In the genomic region with DNA sequence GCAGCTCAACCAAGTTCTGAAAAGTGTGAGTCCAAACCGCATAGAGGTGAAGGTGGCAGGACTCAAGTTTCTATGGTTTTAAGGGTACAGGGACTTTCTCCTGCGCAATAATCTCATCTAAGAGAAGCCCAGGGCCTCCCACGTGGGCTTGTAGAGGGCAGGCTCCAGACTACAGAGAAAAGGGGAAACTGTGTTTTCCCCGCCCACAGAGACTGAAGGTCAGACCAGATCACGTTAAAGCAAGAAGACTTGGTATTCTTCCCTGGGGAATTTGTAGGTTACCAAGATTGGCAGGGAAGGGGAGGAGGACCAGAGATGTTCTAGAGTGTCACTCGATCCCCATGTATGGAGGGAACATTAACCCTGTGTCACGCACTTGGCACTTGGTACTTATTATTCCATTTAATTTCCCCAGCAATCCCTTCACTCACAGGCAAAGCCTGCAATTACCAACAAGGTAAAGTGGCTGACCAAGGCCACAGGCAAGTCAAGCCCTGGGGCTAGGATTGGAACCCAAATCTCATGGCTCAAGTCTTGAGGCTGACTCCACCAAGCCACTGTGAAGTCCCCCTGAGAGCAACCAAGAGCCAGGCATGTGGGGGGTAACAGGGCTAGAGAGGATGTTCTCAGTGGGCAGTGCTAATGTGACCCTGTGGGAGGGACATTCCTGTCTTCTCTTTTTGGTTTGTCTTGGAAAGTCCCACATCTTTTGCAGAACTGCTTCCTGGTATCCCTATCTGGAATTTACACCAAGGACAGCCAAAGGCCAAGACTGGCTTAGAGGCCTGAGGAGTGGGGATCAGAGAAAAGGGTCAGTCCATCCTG, we compare ENCODE assay signal across 11 cellular contexts. TPM values are rescaled to one million over a fixed set of nuclear protein-coding genes. Genes with fewer than 3 reads are reported as not detected.
DNase-seq lines count a peak whose midpoint lies in the region; ATAC-seq, FAIRE-seq and TF ChIP-seq lines count a peak whose summit lies in the region.
"Had no signal": no experiment of that assay in that cellular context is flagged by ENCODE, and none has a peak within 500 bp of the region (broad histone marks: within the 10 kb centered on the region; RNA-seq: fewer than 3 reads in every experiment).

No MANE protein-coding gene starts in this region.

- no peak for FAIRE-seq in HepG2 (lab: Jason Lieb, UNC)

- DNase-seq in Kasumi-1 (lab: John Stamatoyannopoulos, UW) (peak; percentile 65 to 75), HepG2 (ENCODE audit: low spot score) (no peak), cortex of kidney (lab: John Stamatoyannopoulos, UW) (no peak), NCI-H1694 (lab: John Stamatoyannopoulos, UW) (no peak), colonic mucosa (no peak), mesendoderm (no peak)
- DNase-seq: NCI-H526 had no signal

- TF ChIP-seq POLR2A in HepG2 (IDR thresholded peaks at IDR 0.05; ENCODE audit: insufficient read depth in 1 of 2, low read depth in 2 of 2, low read length in 2 of 2), result no peak

- TF ChIP-seq EP300 in HepG2 (IDR thresholded peaks at IDR 0.05; ENCODE audit: low read depth in 2 of 2, low read length in 2 of 2) (no peak), HepG2 (CRISPR knock-in tag; IDR thresholded peaks at IDR 0.05; ENCODE audit: borderline replicate concordance) (no peak)

- POLR2A ChIA-PET in HepG2 (lab: Yijun Ruan, JAX), result interaction anchor here (0.9 kb wide), 1 partner anchor 20 kb away, joined by 3 read pairs; no protein-coding TSS in a partner anchor

- H4K20me1 ChIP-seq in HepG2 (ENCODE audit: insufficient read depth, low read length), result no peaks in the 10 kb centered on the region

- TF ChIP-seq RAD21 in HepG2 (CRISPR knock-in tag; IDR thresholded peaks at IDR 0.05), result no peak

- H3K27me3 ChIP-seq in HepG2 (ENCODE audit: control insufficient read depth in 1 of 2, insufficient read depth in 2 of 2, low read length in 2 of 2) (peaks cover 0 to 2% of the 10 kb centered on the region in 2 experiments; a peak in 3 of 5 replicates), colonic mucosa (no peaks in the 10 kb centered on the region), mesendoderm (ENCODE audit: insufficient read depth, low read length, poor library complexity) (no peaks in the 10 kb centered on the region)
- H3K27me3 ChIP-seq: heart left ventricle had no signal

- no TSS peak for BruUV-seq in HepG2 (replicated peaks; lab: Mats Ljungman, UMichigan)

- no peaks in the 10 kb centered on the region for H3K36me3 ChIP-seq in HepG2 (replicated peaks in 1 of 2; ENCODE audit: control insufficient read depth in 1 of 2, insufficient read depth in 2 of 2, low read length in 2 of 2)
- no peaks in the 10 kb centered on the region for H3K36me3 ChIP-seq in colonic mucosa
- H3K36me3 ChIP-seq in mesendoderm (ENCODE audit: control insufficient read depth, insufficient read depth, low read length), result no peaks in the 10 kb centered on the region
- H3K36me3 ChIP-seq: heart left ventricle had no signal

- H2AFZ ChIP-seq in HepG2 (ENCODE audit: low read length), result no peak overlapping the region

- no peak overlapping the region for H2BK120ac ChIP-seq in mesendoderm (ENCODE audit: low read depth, low read length)

- WGBS in HepG2 (ENCODE audit: low lambda C conversion rate), result 40% methylated on average over 5 of the region's 7 CpGs
- no CpG with 5 or more reads among the region's 7 CpGs for WGBS in mesendoderm (ENCODE audit: extremely low coverage, insufficient coverage, low lambda C conversion rate)

- peak overlapping the region; percentile 16; the same call in 1 of the 2 replicates for H3K4me2 ChIP-seq in HepG2 (ENCODE audit: low read depth, low read length)
- H3K4me2 ChIP-seq in mesendoderm (ENCODE audit: low read length), result no peak overlapping the region

- H3K9ac ChIP-seq in HepG2 (ENCODE audit: insufficient read depth, low read depth, low read length), result no peak overlapping the region
- H3K9ac ChIP-seq in colonic mucosa (ENCODE audit: low read depth in 2 of 2, low read length in 2 of 2), result no peak overlapping the region
- H3K9ac ChIP-seq in mesendoderm (ENCODE audit: low read length), result no peak overlapping the region

- TF ChIP-seq CTCF in HepG2 (CRISPR knock-in tag; IDR thresholded peaks at IDR 0.05) (no peak), colonic mucosa (IDR thresholded peaks at IDR 0.05) (no peak)

- no peak overlapping the region for H2BK15ac ChIP-seq in mesendoderm (replicated peaks; ENCODE audit: low read depth)

- no peak overlapping the region for H3K23ac ChIP-seq in mesendoderm (ENCODE audit: low read length)

- ATAC-seq in GM18511 (IDR thresholded peaks at IDR 0.05; ENCODE audit: unreplicated experiment) (peak; percentile 89), GM21717 (IDR thresholded peaks at IDR 0.05; ENCODE audit: unreplicated experiment) (peak; percentile 71), HepG2 (no peak)

- H3K79me1 ChIP-seq in mesendoderm (ENCODE audit: low read length), result no peaks in the 10 kb centered on the region

- no peak overlapping the region for H3K4ac ChIP-seq in mesendoderm (ENCODE audit: low read depth, low read length)

- no peak overlapping the region for H3K56ac ChIP-seq in mesendoderm (ENCODE audit: low read length)

- intact Hi-C loops in HepG2 (cut with micrococcal nuclease; ENCODE audit: unreplicated experiment) (no loop called here), colonic mucosa (cut with DNase I) (no loop called here)

- H3K79me2 ChIP-seq in HepG2 (ENCODE audit: insufficient read depth, low read length) (no peaks in the 10 kb centered on the region), mesendoderm (ENCODE audit: control insufficient read depth, insufficient read depth, low read length) (no peaks in the 10 kb centered on the region)

- in situ Hi-C loops in HepG2 (cut with HindIII; ENCODE audit: extremely low pct_ligation_motif_present, low pct_unique_long_range_greater_than_20kb), result no loop called here

- no peak overlapping the region for H3K4me3 ChIP-seq in HepG2 (replicated peaks in 1 of 3; ENCODE audit: insufficient read depth in 1 of 3, low read depth in 2 of 3, low read length in 3 of 3)
- H3K4me3 ChIP-seq in colonic mucosa, result no peak overlapping the region
- H3K4me3 ChIP-seq in mesendoderm (ENCODE audit: low read length), result no peak overlapping the region
- H3K4me3 ChIP-seq: heart left ventricle, skin epidermis had no signal

- CTCF ChIA-PET in HepG2 (lab: Yijun Ruan, JAX; ENCODE audit: low intra/inter-chr PET ratio, low total read pairs), result no interaction called here

- no peak overlapping the region for H4K8ac ChIP-seq in mesendoderm (ENCODE audit: low read depth, low read length)

- H3K4me1 ChIP-seq in HepG2 (ENCODE audit: insufficient read depth, low read length) (peaks cover 46% of the 10 kb centered on the region), colonic mucosa (peaks cover 19% of the 10 kb centered on the region), mesendoderm (ENCODE audit: control insufficient read depth, low read depth, low read length) (no peaks in the 10 kb centered on the region)

- no peak overlapping the region for H3K18ac ChIP-seq in mesendoderm (ENCODE audit: low read length)

- H2BK5ac ChIP-seq in mesendoderm (ENCODE audit: low read length), result no peak overlapping the region

- no peak overlapping the region for H2AK5ac ChIP-seq in mesendoderm (ENCODE audit: low read length)

- no peak overlapping the region for H4K5ac ChIP-seq in mesendoderm (ENCODE audit: low read length)

- no peak overlapping the region for H3K27ac ChIP-seq in HepG2 (ENCODE audit: extremely low read length, insufficient read depth, low read length)
- H3K27ac ChIP-seq in colonic mucosa, result no peak overlapping the region
- no peak overlapping the region for H3K27ac ChIP-seq in mesendoderm (ENCODE audit: low read depth, low read length)

- H3K9me3 ChIP-seq in HepG2 (ENCODE audit: low read length) (no peaks in the 10 kb centered on the region), colonic mucosa (no peaks in the 10 kb centered on the region)

RNA-seq across cellular contexts. Expression of a gene that starts 18.3 kb away (rescaled TPM):
- total RNA-seq in HepG2 (2016; rRNA removed; fragmentation: Illumina TruSeq; extraction: Trizol) (30.4 and 44.7 TPM in 2 replicates), colonic mucosa (10 to 100 TPM; 77.8 to 83.4 TPM)
- total RNA-seq in HepG2 (2016; cell fraction: cytosol; rRNA removed; fragmentation: Illumina TruSeq; extraction: Trizol; ENCODE audit: low read depth), result 24.6 and 26.3 TPM in 2 replicates
- total RNA-seq in HepG2 (2016; cell fraction: insoluble cytoplasmic fraction; rRNA removed; fragmentation: Illumina TruSeq; extraction: Trizol), result 33.2 and 37.5 TPM in 2 replicates
- 49.4 and 52.7 TPM in 2 replicates for total RNA-seq in HepG2 (2016; cell fraction: membrane; rRNA removed; fragmentation: Illumina TruSeq; extraction: Trizol)
- 18.1 and 19.8 TPM in 2 replicates for total RNA-seq in HepG2 (2016; cell fraction: nucleus; rRNA removed; fragmentation: Illumina TruSeq; extraction: Trizol)
- polyA plus RNA-seq in HepG2 (2011; rRNA removed), result 119 and 127 TPM in 2 replicates
- 131 and 138 TPM in 2 replicates for polyA plus RNA-seq in HepG2 (2011; cell fraction: cytosol; rRNA removed)
- polyA plus RNA-seq in HepG2 (2011; cell fraction: nucleus; rRNA removed), result 94.1 and 101 TPM in 2 replicates
- polyA plus RNA-seq in HepG2 (2012), result 75.9 and 86.0 TPM in 2 replicates
- 55.6 and 62.7 TPM in 2 replicates for polyA plus RNA-seq in HepG2 (2016; cell fraction: cytosol; fragmentation: Illumina TruSeq; extraction: Trizol; ENCODE audit: low read depth)
- 71.0 and 74.4 TPM in 2 replicates for polyA plus RNA-seq in HepG2 (2016; cell fraction: insoluble cytoplasmic fraction; fragmentation: Illumina TruSeq; extraction: Trizol; ENCODE audit: low read depth)
- polyA plus RNA-seq in HepG2 (2016; cell fraction: membrane; fragmentation: Illumina TruSeq; extraction: Trizol; ENCODE audit: low read depth), result 68.1 and 79.5 TPM in 2 replicates
- 41.9 and 42.8 TPM in 2 replicates for polyA plus RNA-seq in HepG2 (2016; cell fraction: nucleus; fragmentation: Illumina TruSeq; extraction: Trizol; ENCODE audit: insufficient read depth, low read depth)
- 13.4 and 281 TPM in 2 replicates for polyA minus RNA-seq in HepG2 (2011; rRNA and poly(A)+ RNA removed; ENCODE audit: low replicate concordance)
- 74.6 and 87.4 TPM in 2 replicates for polyA minus RNA-seq in HepG2 (2011; cell fraction: cytosol; rRNA and poly(A)+ RNA removed)
- polyA minus RNA-seq in HepG2 (2011; cell fraction: nucleus; rRNA and poly(A)+ RNA removed), result 49.3 and 50.8 TPM in 2 replicates
- 12.8 TPM for polyA plus RNA-seq in mesendoderm (2013, experiment 1 of 2)
- polyA plus RNA-seq in mesendoderm (2013, experiment 2 of 2), result 13.7 TPM

Comparison
In these comparisons a context has a peak if more than half of its experiments do, and no peak if none do; other contexts are left out.
1. DNase-seq: peak in Kasumi-1 (2 of 2); none in HepG2 (single experiment), cortex of kidney (single experiment), NCI-H1694 (single experiment), colonic mucosa (single experiment) and mesendoderm (single experiment).